Comparison of ENCODE assay signal across 13 cellular contexts in the genomic region with DNA sequence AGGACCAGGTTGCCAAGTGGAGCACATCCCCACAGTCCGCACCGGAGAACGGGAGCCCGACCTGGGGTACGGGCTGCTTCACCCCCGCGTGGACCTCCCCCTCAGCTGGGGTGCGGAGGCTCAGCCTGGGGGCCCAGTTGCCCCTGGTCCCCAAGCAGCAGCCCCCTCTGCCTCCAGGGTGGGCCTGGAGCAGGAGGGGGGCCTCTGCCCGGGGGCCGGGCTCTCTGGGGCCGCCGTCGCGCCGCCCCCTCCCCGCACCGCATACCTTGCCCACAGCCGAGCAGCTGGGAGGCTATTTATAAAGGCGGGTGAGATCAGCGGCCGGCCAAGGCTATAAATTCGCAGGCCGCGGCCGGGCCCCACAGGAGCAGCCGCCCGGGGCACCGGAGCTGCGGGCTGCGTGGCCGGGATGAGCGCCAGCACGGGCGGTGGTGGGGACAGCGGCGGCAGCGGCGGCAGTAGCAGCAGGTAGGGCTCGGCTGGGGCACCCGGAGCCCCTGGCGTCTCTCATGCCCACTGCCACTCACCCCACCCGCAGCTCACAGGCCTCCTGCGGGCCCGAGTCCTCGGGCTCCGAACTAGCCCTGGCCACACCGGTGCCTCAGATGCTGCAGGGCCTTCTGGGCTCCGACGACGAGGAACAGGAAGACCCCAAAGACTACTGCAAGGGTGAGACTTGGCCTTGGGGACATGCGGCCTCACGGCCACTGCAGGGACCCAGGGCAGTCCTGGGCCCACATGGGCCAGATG. TPM values are rescaled to one million over a fixed set of nuclear protein-coding genes. Genes with fewer than 3 reads are reported as not detected.
DNase-seq lines count a peak whose midpoint lies in the region; ATAC-seq and TF ChIP-seq lines count a peak whose summit lies in the region.
"Had no signal": no experiment of that assay in that cellular context is flagged by ENCODE, and none has a peak within 500 bp of the region (broad histone marks: within the 10 kb centered on the region; RNA-seq: fewer than 3 reads in every experiment).

A gene with protein sequence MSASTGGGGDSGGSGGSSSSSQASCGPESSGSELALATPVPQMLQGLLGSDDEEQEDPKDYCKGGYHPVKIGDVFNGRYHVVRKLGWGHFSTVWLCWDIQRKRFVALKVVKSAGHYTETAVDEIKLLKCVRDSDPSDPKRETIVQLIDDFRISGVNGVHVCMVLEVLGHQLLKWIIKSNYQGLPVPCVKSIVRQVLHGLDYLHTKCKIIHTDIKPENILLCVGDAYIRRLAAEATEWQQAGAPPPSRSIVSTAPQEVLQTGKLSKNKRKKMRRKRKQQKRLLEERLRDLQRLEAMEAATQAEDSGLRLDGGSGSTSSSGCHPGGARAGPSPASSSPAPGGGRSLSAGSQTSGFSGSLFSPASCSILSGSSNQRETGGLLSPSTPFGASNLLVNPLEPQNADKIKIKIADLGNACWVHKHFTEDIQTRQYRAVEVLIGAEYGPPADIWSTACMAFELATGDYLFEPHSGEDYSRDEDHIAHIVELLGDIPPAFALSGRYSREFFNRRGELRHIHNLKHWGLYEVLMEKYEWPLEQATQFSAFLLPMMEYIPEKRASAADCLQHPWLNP (plus strand): TSS at position 364 of the 750 bp plus-strand sequence. CDS start 46 bp downstream, at position 410.

- H3K36me3 ChIP-seq in muscle layer of colon (ENCODE audit: insufficient read depth, low read length) = peaks cover 2% of the 10 kb centered on the region

- peaks cover 12% of the 10 kb centered on the region for H3K27me3 Mint-ChIP-seq in stimulated activated naive CD8-positive, alpha-beta T cell treated with anti-CD3 and anti-CD28 coated beads, Interleukin-15, amount 100 ng/mL, for 72 hours
- no peaks in the 10 kb centered on the region for H3K27me3 Mint-ChIP-seq in chondrocyte (ENCODE audit: low read depth)

- peak within 1 kb of the TSS; percentile 31 to 34 for H3K27ac Mint-ChIP-seq in stimulated activated naive CD8-positive, alpha-beta T cell treated with anti-CD3 and anti-CD28 coated beads, Interleukin-15, amount 100 ng/mL, for 72 hours
- peak within 1 kb of the TSS; percentile 17 for H3K27ac Mint-ChIP-seq in chondrocyte (ENCODE audit: unreplicated experiment)
- H3K27ac Mint-ChIP-seq: CD8-positive, alpha-beta T cell had no signal

- peak within 1 kb of the TSS; percentile 63 for H3K27ac ChIP-seq in muscle layer of colon (ENCODE audit: low read depth, low read length)

- ATAC-seq in stimulated activated naive CD8-positive, alpha-beta T cell treated with anti-CD3 and anti-CD28 coated beads, Interleukin-15, amount 100 ng/mL, for 72 hours = peak; percentile 21
- no peak for ATAC-seq in stimulated activated naive CD8-positive, alpha-beta T cell treated with anti-CD3 and anti-CD28 coated beads, Interleukin-15, Interleukin-2, amounts not matched to agents 100 U/mL and 50 U/mL, for 24 hours
- ATAC-seq in GM19023 (IDR thresholded peaks at IDR 0.05; ENCODE audit: unreplicated experiment) (no peak), HG03521 (IDR thresholded peaks at IDR 0.05; ENCODE audit: unreplicated experiment) (no peak)
- ATAC-seq: CD8-positive, alpha-beta T cell had no signal

- TF ChIP-seq CTCF in chondrocyte (IDR thresholded peaks at IDR 0.05) = no peak

- DNase-seq in stimulated activated naive CD8-positive, alpha-beta T cell treated with anti-CD3 and anti-CD28 coated beads, Interleukin-15, amount 100 ng/mL, for 72 hours = no peak
- DNase-seq in stimulated activated naive CD8-positive, alpha-beta T cell treated with anti-CD3 and anti-CD28 coated beads, Interleukin-15, Interleukin-2, amounts not matched to agents 100 U/mL and 50 U/mL, for 24 hours = no peak
- DNase-seq in chondrocyte (ENCODE audit: low spot score) (no peak), NCI-H187 treated with DMSO at 0.1 percent for 48 hours (lab: John Stamatoyannopoulos, UW) (no peak)
- DNase-seq in activated CD4-positive, alpha-beta T cell treated with anti-CD3 and anti-CD28 coated beads for 4 hours = no peak
- DNase-seq: activated T-cell treated with anti-CD3 and anti-CD28 coated beads, Interleukin-2, amount 50 U/mL, for 1 hour; CD8-positive, alpha-beta T cell; NCI-H226; occipital lobe; T-helper 2 cell had no signal

- H3K4me1 ChIP-seq in muscle layer of colon (ENCODE audit: insufficient read depth, low read length) = peaks cover 7% of the 10 kb centered on the region

- no peaks in the 10 kb centered on the region for H3K9me3 Mint-ChIP-seq in stimulated activated naive CD8-positive, alpha-beta T cell treated with anti-CD3 and anti-CD28 coated beads, Interleukin-15, amount 100 ng/mL, for 72 hours
- H3K9me3 Mint-ChIP-seq in chondrocyte (ENCODE audit: low read depth) = no peaks in the 10 kb centered on the region
- H3K9me3 Mint-ChIP-seq: CD8-positive, alpha-beta T cell had no signal

- H3K27me3 ChIP-seq in muscle layer of colon (ENCODE audit: control insufficient read depth in 1 of 2, insufficient read depth in 2 of 2, low read length in 2 of 2) = peaks cover 0 to 15% of the 10 kb centered on the region in 2 donors

- peak within 1 kb of the TSS in 1 of 2 donors; percentile 23 for H3K4me3 ChIP-seq in muscle layer of colon (ENCODE audit: low read depth in 1 of 2, low read length in 2 of 2)

- H3K9ac ChIP-seq in muscle layer of colon (ENCODE audit: low read length) = no peak within 1 kb of the TSS

- no peaks in the 10 kb centered on the region for H3K36me3 Mint-ChIP-seq in chondrocyte (ENCODE audit: low read depth)

- H3K4me3 Mint-ChIP-seq in stimulated activated naive CD8-positive, alpha-beta T cell treated with anti-CD3 and anti-CD28 coated beads, Interleukin-15, amount 100 ng/mL, for 72 hours = no peak within 1 kb of the TSS
- H3K4me3 Mint-ChIP-seq in chondrocyte (ENCODE audit: unreplicated experiment) = no peak within 1 kb of the TSS
- H3K4me3 Mint-ChIP-seq: CD8-positive, alpha-beta T cell had no signal

- H3K9me3 ChIP-seq in muscle layer of colon (ENCODE audit: low read length) = no peaks in the 10 kb centered on the region

- H3K4me1 Mint-ChIP-seq in stimulated activated naive CD8-positive, alpha-beta T cell treated with anti-CD3 and anti-CD28 coated beads, Interleukin-15, amount 100 ng/mL, for 72 hours = peaks cover 9% of the 10 kb centered on the region
- H3K4me1 Mint-ChIP-seq in chondrocyte (ENCODE audit: low read depth) = no peaks in the 10 kb centered on the region

RNA-seq across cellular contexts. Expression of the gene that starts here (rescaled TPM):
- total RNA-seq in chondrocyte = 0.18 to 0.50 TPM in 2 of 3 replicates, not detected in the other
- total RNA-seq: CD8-positive, alpha-beta T cell had no signal
